Comparison of ENCODE assay signal across 30 cellular contexts in the genomic region with DNA sequence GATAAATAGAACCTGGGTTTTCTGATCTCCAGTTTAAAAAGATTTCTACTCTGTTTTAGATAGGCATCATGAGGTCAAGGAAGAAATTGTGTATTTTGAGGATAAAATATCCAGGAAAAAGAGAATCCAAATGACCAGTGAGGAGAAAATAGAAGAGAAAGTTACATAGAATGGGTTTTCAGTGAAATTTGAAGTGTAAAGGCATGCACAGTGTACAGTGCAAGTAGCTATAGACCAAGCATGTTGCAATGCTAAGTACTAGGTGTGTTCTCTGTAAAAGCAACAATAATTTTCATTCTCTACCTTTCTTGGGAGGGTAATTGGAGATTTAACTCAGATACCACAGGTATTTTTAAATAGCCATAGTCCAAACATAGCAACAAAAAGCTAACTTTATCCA.
"Had no signal": no experiment of that assay in that cellular context is flagged by ENCODE, and none has a peak within 500 bp of the region (broad histone marks: within the 10 kb centered on the region; RNA-seq: fewer than 3 reads in every experiment).

No MANE protein-coding gene starts in this region.

- H3K36me3 Mint-ChIP-seq: stimulated activated memory B cell treated with anti-CD40 and anti-IgM and Interleukin-4, amounts not matched to agents 10 μg/mL and 1 μg/mL and 100 μg/mL, for 72 hours had no signal

- ATAC-seq: activated CD8-positive, alpha-beta T cell treated with anti-CD3 and anti-CD28 coated beads for 36 hours; activated T-cell treated with anti-CD3 and anti-CD28 coated beads, Interleukin-2, amount 50 U/mL, for 72 hours; body of pancreas; left ventricle myocardium superior; mucosa of descending colon; natural killer cell treated with Interleukin-12 subunit alpha and Interleukin-12 subunit beta and Interleukin-15 and Interleukin-18, amount 100 ng/mL, for 72 hours; stimulated activated memory B cell treated with anti-CD40 and anti-IgM and Interleukin-4, amounts not matched to agents 10 μg/mL and 1 μg/mL and 100 μg/mL, for 72 hours; stimulated activated naive CD8-positive, alpha-beta T cell treated with anti-CD3 and anti-CD28 coated beads, Interleukin-15, amount 100 ng/mL, for 72 hours; WTC11 had no signal

- H3K4me3 ChIP-seq: adrenal gland, body of pancreas, mucosa of descending colon, prostate gland, sigmoid colon, uterus had no signal

- H3K27me3 Mint-ChIP-seq: activated CD8-positive, alpha-beta T cell treated with anti-CD3 and anti-CD28 coated beads for 36 hours; activated naive CD8-positive, alpha-beta T cell treated with anti-CD3 and anti-CD28 coated beads for 36 hours; natural killer cell treated with Interleukin-12 subunit alpha and Interleukin-12 subunit beta and Interleukin-15 and Interleukin-18, amount 100 ng/mL, for 72 hours; stimulated activated memory B cell treated with anti-CD40 and anti-IgM and Interleukin-4, amounts not matched to agents 10 μg/mL and 1 μg/mL and 100 μg/mL, for 72 hours; stimulated activated naive CD8-positive, alpha-beta T cell treated with anti-CD3 and anti-CD28 coated beads, Interleukin-15, amount 100 ng/mL, for 72 hours; type B pancreatic cell had no signal

- H3K4me1 ChIP-seq: body of pancreas, prostate gland, sigmoid colon, uterus had no signal

- H3K4me1 Mint-ChIP-seq: activated naive CD8-positive, alpha-beta T cell treated with anti-CD3 and anti-CD28 coated beads for 36 hours; stimulated activated memory B cell treated with anti-CD40 and anti-IgM and Interleukin-4, amounts not matched to agents 10 μg/mL and 1 μg/mL and 100 μg/mL, for 72 hours had no signal

- H3K27me3 ChIP-seq: adrenal gland, body of pancreas, neutrophil, sigmoid colon, uterus had no signal

- H3K4me3 Mint-ChIP-seq: activated CD8-positive, alpha-beta T cell treated with anti-CD3 and anti-CD28 coated beads for 36 hours; activated naive CD8-positive, alpha-beta T cell treated with anti-CD3 and anti-CD28 coated beads for 36 hours; activated T-cell treated with anti-CD3 and anti-CD28 coated beads, Interleukin-2, amount 50 U/mL, for 72 hours; natural killer cell treated with Interleukin-12 subunit alpha and Interleukin-12 subunit beta and Interleukin-15 and Interleukin-18, amount 100 ng/mL, for 72 hours; stimulated activated memory B cell treated with anti-CD40 and anti-IgM and Interleukin-4, amounts not matched to agents 10 μg/mL and 1 μg/mL and 100 μg/mL, for 72 hours; stimulated activated naive CD8-positive, alpha-beta T cell treated with anti-CD3 and anti-CD28 coated beads, Interleukin-15, amount 100 ng/mL, for 72 hours; type B pancreatic cell; WTC11 had no signal

- H3K9me3 ChIP-seq: adrenal gland, body of pancreas, mucosa of descending colon, neutrophil, prostate gland, sigmoid colon, uterus had no signal

- H3K27ac Mint-ChIP-seq: activated CD8-positive, alpha-beta T cell treated with anti-CD3 and anti-CD28 coated beads for 36 hours; activated naive CD8-positive, alpha-beta T cell treated with anti-CD3 and anti-CD28 coated beads for 36 hours; activated T-cell treated with anti-CD3 and anti-CD28 coated beads, Interleukin-2, amount 50 U/mL, for 72 hours; natural killer cell treated with Interleukin-12 subunit alpha and Interleukin-12 subunit beta and Interleukin-15 and Interleukin-18, amount 100 ng/mL, for 72 hours; stimulated activated memory B cell treated with anti-CD40 and anti-IgM and Interleukin-4, amounts not matched to agents 10 μg/mL and 1 μg/mL and 100 μg/mL, for 72 hours; stimulated activated naive CD8-positive, alpha-beta T cell treated with anti-CD3 and anti-CD28 coated beads, Interleukin-15, amount 100 ng/mL, for 72 hours; type B pancreatic cell; WTC11 had no signal

- DNase-seq: activated CD4-positive, alpha-beta T cell treated with anti-CD3 and anti-CD28 coated beads for 1 hour; activated CD4-positive, alpha-beta T cell treated with anti-CD3 and anti-CD28 coated beads, Interleukin-2, amount 50 U/mL, for 1 hour; activated CD8-positive, alpha-beta T cell treated with anti-CD3 and anti-CD28 coated beads for 36 hours; activated naive CD4-positive, alpha-beta T cell; activated naive CD8-positive, alpha-beta T cell treated with anti-CD3 and anti-CD28 coated beads for 36 hours; activated T-cell treated with anti-CD3 and anti-CD28 coated beads, Interleukin-2, amount 50 U/mL, for 72 hours; adrenal gland; aorta; body of pancreas; dermis blood vessel endothelial cell; effector CD4-positive, alpha-beta T cell; islet precursor cell; left ventricle myocardium superior; mucosa of descending colon; retina; sigmoid colon; small intestine; stimulated activated CD4-positive, alpha-beta T cell treated with anti-CD3 and anti-CD28 coated beads, Interleukin-1b, Interleukin-23, amount 100 ng/mL, for 48 hours; stimulated activated CD4-positive, alpha-beta T cell treated with anti-CD3 and anti-CD28 coated beads, Interleukin-4, amount 100 ng/mL, for 4 hours; stimulated activated CD8-positive, alpha-beta memory T cell treated with anti-CD3 and anti-CD28 coated beads, Interleukin-4, amount 100 ng/mL, for 48 hours; stimulated activated naive CD8-positive, alpha-beta T cell treated with anti-CD3 and anti-CD28 coated beads, Interleukin-15, amount 100 ng/mL, for 72 hours; substantia nigra; T-helper 1 cell; uterus had no signal

- H3K9me3 Mint-ChIP-seq: activated CD8-positive, alpha-beta T cell treated with anti-CD3 and anti-CD28 coated beads for 36 hours; activated naive CD8-positive, alpha-beta T cell treated with anti-CD3 and anti-CD28 coated beads for 36 hours; activated T-cell treated with anti-CD3 and anti-CD28 coated beads, Interleukin-2, amount 50 U/mL, for 72 hours; natural killer cell treated with Interleukin-12 subunit alpha and Interleukin-12 subunit beta and Interleukin-15 and Interleukin-18, amount 100 ng/mL, for 72 hours; stimulated activated memory B cell treated with anti-CD40 and anti-IgM and Interleukin-4, amounts not matched to agents 10 μg/mL and 1 μg/mL and 100 μg/mL, for 72 hours; stimulated activated naive CD8-positive, alpha-beta T cell treated with anti-CD3 and anti-CD28 coated beads, Interleukin-15, amount 100 ng/mL, for 72 hours; type B pancreatic cell; WTC11 had no signal

- H3K27ac ChIP-seq: adrenal gland, body of pancreas, neutrophil, prostate gland, sigmoid colon had no signal

- H3K36me3 ChIP-seq: adrenal gland, prostate gland, sigmoid colon, uterus had no signal
